27 cellular contexts compared by ENCODE assay signal in genomic region chr17:73819440-73820395, GRCh38.
"Had no signal": no experiment of that assay in that cellular context is flagged by ENCODE, and none has a peak within 500 bp of the region (broad histone marks: within the 10 kb centered on the region; RNA-seq: fewer than 3 reads in every experiment).

No MANE protein-coding gene starts in this region.

- DNase-seq: immature natural killer cell; kidney; left colon; left lung; lower lobe of right lung; mammary epithelial cell; mesenchymal stem cell; naive B cell; natural killer cell; nephron progenitor cell; ovary; right lobe of liver; stimulated activated CD4-positive, alpha-beta T cell treated with anti-CD3 and anti-CD28 coated beads, Interleukin-12 subunit alpha, Interleukin-12 subunit beta, amount 100 ng/mL, for 4 hours; stimulated activated CD4-positive, alpha-beta T cell treated with anti-CD3 and anti-CD28 coated beads, Interleukin-15, amount 100 ng/mL, for 24 hours; stimulated activated CD4-positive, alpha-beta T cell treated with anti-CD3 and anti-CD28 coated beads, Interleukin-2, amount 100 ng/mL, for 24 hours; stimulated activated CD4-positive, alpha-beta T cell treated with anti-CD3 and anti-CD28 coated beads, Interleukin-4, amount 100 ng/mL, for 1 hour; stimulated activated naive CD4-positive, alpha-beta T cell; uterus had no signal

- H3K9ac ChIP-seq: neural progenitor cell had no signal

- H3K9me3 Mint-ChIP-seq: natural killer cell; stimulated activated naive CD8-positive, alpha-beta T cell treated with anti-CD3 and anti-CD28 coated beads, Interleukin-15, Interleukin-2, amounts not matched to agents 100 ng/mL and 50 ng/mL, for 24 hours had no signal

- H3K27me3 ChIP-seq: left lung, neural progenitor cell, ovary, right atrium auricular region, right lobe of liver, uterus had no signal

- ATAC-seq: left colon, left lung, natural killer cell had no signal

- H3K36me3 Mint-ChIP-seq: immature natural killer cell, mesothelial cell of epicardium, natural killer cell, type B pancreatic cell had no signal

- H3K4me3 ChIP-seq: left lung, lower lobe of right lung, neural progenitor cell, ovary, right atrium auricular region, right lobe of liver, skin epidermis, tibial nerve, uterus had no signal

- H3K27ac ChIP-seq: left lung, lower lobe of right lung, neural progenitor cell, ovary, right atrium auricular region, right lobe of liver, skin epidermis, tibial nerve, uterus had no signal

- FAIRE-seq: islet of Langerhans, kidney had no signal

- H3K4me3 Mint-ChIP-seq: mesothelial cell of epicardium; naive B cell; natural killer cell; nephron progenitor cell; neural progenitor cell; stimulated activated naive CD8-positive, alpha-beta T cell treated with anti-CD3 and anti-CD28 coated beads, Interleukin-15, Interleukin-2, amounts not matched to agents 100 ng/mL and 50 ng/mL, for 24 hours; type B pancreatic cell had no signal

- H3K4me2 ChIP-seq: neural progenitor cell had no signal

- H3K4me1 Mint-ChIP-seq: mesothelial cell of epicardium, naive B cell had no signal

- H3K9me3 ChIP-seq: left lung, lower lobe of right lung, ovary, right atrium auricular region, right lobe of liver, tibial nerve, uterus had no signal

- H3K4me1 ChIP-seq: left lung, lower lobe of right lung, right atrium auricular region, right lobe of liver, tibial nerve, uterus had no signal

- H3K27ac Mint-ChIP-seq: mesothelial cell of epicardium; nephron progenitor cell; progenitor cell of endocrine pancreas; stimulated activated naive CD8-positive, alpha-beta T cell treated with anti-CD3 and anti-CD28 coated beads, Interleukin-15, Interleukin-2, amounts not matched to agents 100 ng/mL and 50 ng/mL, for 24 hours; type B pancreatic cell had no signal

- H3K36me3 ChIP-seq: left lung, lower lobe of right lung, neural progenitor cell, ovary, right atrium auricular region, right lobe of liver, tibial nerve, uterus had no signal
